ENCODE assay signal across 11 cellular contexts in the genomic region with DNA sequence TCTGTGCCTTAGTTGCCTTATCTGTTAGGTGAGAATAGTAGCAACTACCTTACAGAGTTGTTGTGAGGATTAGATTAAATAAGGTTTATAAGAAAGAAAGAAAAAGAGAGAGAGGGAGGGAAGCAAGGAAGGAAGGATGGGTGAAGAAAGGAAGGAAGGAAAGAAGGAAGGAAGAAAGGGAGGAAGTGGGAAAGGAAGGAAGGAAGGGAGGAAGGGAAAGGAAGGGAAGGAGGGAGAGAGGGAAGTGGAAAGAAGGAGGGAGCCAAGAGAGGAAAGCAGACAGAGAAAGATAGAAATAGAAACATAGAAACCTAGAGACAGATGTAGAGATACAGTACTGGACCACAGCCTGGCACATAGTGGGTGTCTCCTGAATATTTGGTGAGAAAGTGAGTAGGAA.
"Had no signal": no experiment of that assay in that cellular context is flagged by ENCODE, and none has a peak within 500 bp of the region (broad histone marks: within the 10 kb centered on the region; RNA-seq: fewer than 3 reads in every experiment).

No MANE protein-coding gene starts in this region.

- H3K4me3 ChIP-seq: GM23248, GM23338, HAP-1 had no signal

- ATAC-seq: GM23338, HCT116 had no signal

- H3K4me1 ChIP-seq: HAP-1 had no signal

- H2AFZ ChIP-seq: GM23248, GM23338 had no signal

- DNase-seq: GM23248, GOT3, H7, H9, HCEC 1CT, HFFc6 had no signal

- H3K9me3 ChIP-seq: HAP-1 had no signal

- H3K27ac ChIP-seq: GM23248 had no signal

- H3K4me2 ChIP-seq: GM23338 had no signal

- H3K9ac ChIP-seq: GM23248 had no signal

- FAIRE-seq: H1, H54 had no signal

- H3K36me3 ChIP-seq: HAP-1 had no signal
